ENCODE assay signal across 8 cellular contexts in the genomic region with DNA sequence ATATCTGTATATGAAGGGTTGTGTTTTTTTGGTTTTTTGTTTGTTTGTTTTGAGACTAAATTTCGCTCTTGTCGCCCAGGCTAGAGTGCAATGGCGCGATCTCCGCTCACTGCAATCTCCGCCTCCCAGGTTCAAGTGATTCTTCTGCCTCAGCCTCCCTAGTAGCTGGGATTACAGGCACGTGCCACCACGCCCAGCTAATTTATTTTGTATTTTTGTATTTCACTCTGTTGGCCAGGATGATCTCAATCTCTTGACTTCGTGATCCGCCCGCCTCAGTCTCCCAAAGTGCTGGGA. TPM values are rescaled to one million over a fixed set of nuclear protein-coding genes. Genes with fewer than 3 reads are reported as not detected.
DNase-seq lines count a peak whose midpoint lies in the region; ATAC-seq and TF ChIP-seq lines count a peak whose summit lies in the region.
"Not testable (repeated sequence)": the region's sequence is repeated elsewhere in the genome, so short reads cannot be mapped to it uniquely, and the experiment has no call there.

No MANE protein-coding gene starts in this region.

- 95 to 97% (median 97%) methylated on average over 11 of the region's 11 CpGs for WGBS in heart left ventricle, 4 donors

- not testable (repeated sequence) for H3K9me3 ChIP-seq in BLaER1; HUES48 (ENCODE audit: control insufficient read depth, insufficient read depth, low read length); SJCRH30 (replicated peaks); colonic mucosa; heart left ventricle

- H3K4me2 ChIP-seq in BLaER1: peak overlapping the region; percentile 89

- intact Hi-C loops in activated T-helper 1 cell treated with anti-CD3 and anti-CD28 coated beads, Interleukin-12 subunit alpha, Interleukin-12 subunit beta, Interleukin-2, Interleukin-4 antibody, amounts not matched to agents 30 ng/mL and 10 ng/mL and 1 ng/mL, durations not matched to agents 14 hours and 24 hours and 36 hours (cut with micrococcal nuclease): loop anchor here (2.0 to 5.0 kb wide), 2 partner anchors 61 to 870 kb away; a partner anchor contains a TSS
- intact Hi-C loops in colonic mucosa (cut with DNase I): not testable (repeated sequence)
- intact Hi-C loops in heart left ventricle (cut with DNase I): loop anchor here in 4 of 10 donors (2.0 to 5.0 kb wide), 2 partner anchors 46 kb away; a partner anchor contains a TSS

- not testable (repeated sequence) for H3K27me3 Mint-ChIP-seq in activated T-helper 1 cell treated with anti-CD3 and anti-CD28 coated beads, Interleukin-12 subunit alpha, Interleukin-12 subunit beta, Interleukin-2, Interleukin-4 antibody, amounts not matched to agents 30 ng/mL and 10 ng/mL and 1 ng/mL, durations not matched to agents 14 hours and 24 hours and 36 hours (ENCODE audit: insufficient read depth); natural killer cell treated with Interleukin-12 subunit alpha and Interleukin-12 subunit beta and Interleukin-15 and Interleukin-18, amount 100 ng/mL, for 72 hours; stimulated activated naive B cell treated with anti-CD40 and anti-IgM and Interleukin-4, amounts not matched to agents 10 μg/mL and 1 μg/mL and 100 μg/mL, for 72 hours

- H3K9ac ChIP-seq in BLaER1 (peak overlapping the region; percentile 78; the same call in 1 of the 2 replicates), colonic mucosa (ENCODE audit: low read depth in 2 of 2, low read length in 2 of 2) (peak overlapping the region in 1 of 2 donors; percentile 92)
- H3K9ac ChIP-seq in HUES48 (ENCODE audit: low read depth, low read length): not testable (repeated sequence)

- not testable (repeated sequence) for DNase-seq in SJCRH30; activated T-helper 1 cell treated with anti-CD3 and anti-CD28 coated beads, Interleukin-12 subunit alpha, Interleukin-12 subunit beta, Interleukin-2, Interleukin-4 antibody, amounts not matched to agents 30 ng/mL and 10 ng/mL and 1 ng/mL, durations not matched to agents 14 hours and 24 hours and 36 hours (ENCODE audit: low spot score); colonic mucosa; heart left ventricle; natural killer cell treated with Interleukin-12 subunit alpha and Interleukin-12 subunit beta and Interleukin-15 and Interleukin-18, amount 100 ng/mL, for 72 hours (ENCODE audit: low spot score); stimulated activated naive B cell treated with anti-CD40 and anti-IgM and Interleukin-4, amounts not matched to agents 10 μg/mL and 1 μg/mL and 100 μg/mL, for 72 hours

- H3K9me3 Mint-ChIP-seq in activated T-helper 1 cell treated with anti-CD3 and anti-CD28 coated beads, Interleukin-12 subunit alpha, Interleukin-12 subunit beta, Interleukin-2, Interleukin-4 antibody, amounts not matched to agents 30 ng/mL and 10 ng/mL and 1 ng/mL, durations not matched to agents 14 hours and 24 hours and 36 hours; natural killer cell treated with Interleukin-12 subunit alpha and Interleukin-12 subunit beta and Interleukin-15 and Interleukin-18, amount 100 ng/mL, for 72 hours; stimulated activated naive B cell treated with anti-CD40 and anti-IgM and Interleukin-4, amounts not matched to agents 10 μg/mL and 1 μg/mL and 100 μg/mL, for 72 hours: not testable (repeated sequence)

- H3K4me3 ChIP-seq in BLaER1 (peak overlapping the region; percentile 96), HUES48 (ENCODE audit: low read depth, low read length) (peak overlapping the region; percentile 86), SJCRH30 (peak overlapping the region; percentile 87), colonic mucosa (peak overlapping the region; percentile 28), heart left ventricle (peak overlapping the region in 7 of 12 donors; percentile 56 to 91 (median 79))

- peaks cover 31% of the 10 kb centered on the region for H4K20me1 ChIP-seq in BLaER1

- peaks cover 22% of the 10 kb centered on the region for H3K36me3 Mint-ChIP-seq in activated T-helper 1 cell treated with anti-CD3 and anti-CD28 coated beads, Interleukin-12 subunit alpha, Interleukin-12 subunit beta, Interleukin-2, Interleukin-4 antibody, amounts not matched to agents 30 ng/mL and 10 ng/mL and 1 ng/mL, durations not matched to agents 14 hours and 24 hours and 36 hours (ENCODE audit: low read depth)
- not testable (repeated sequence) for H3K36me3 Mint-ChIP-seq in natural killer cell treated with Interleukin-12 subunit alpha and Interleukin-12 subunit beta and Interleukin-15 and Interleukin-18, amount 100 ng/mL, for 72 hours
- peaks cover 12 to 20% of the 10 kb centered on the region in 2 donors for H3K36me3 Mint-ChIP-seq in stimulated activated naive B cell treated with anti-CD40 and anti-IgM and Interleukin-4, amounts not matched to agents 10 μg/mL and 1 μg/mL and 100 μg/mL, for 72 hours

- peak overlapping the region; percentile 100 for H3K27ac Mint-ChIP-seq in activated T-helper 1 cell treated with anti-CD3 and anti-CD28 coated beads, Interleukin-12 subunit alpha, Interleukin-12 subunit beta, Interleukin-2, Interleukin-4 antibody, amounts not matched to agents 30 ng/mL and 10 ng/mL and 1 ng/mL, durations not matched to agents 14 hours and 24 hours and 36 hours
- peak overlapping the region; percentile 98 to 99 for H3K27ac Mint-ChIP-seq in natural killer cell treated with Interleukin-12 subunit alpha and Interleukin-12 subunit beta and Interleukin-15 and Interleukin-18, amount 100 ng/mL, for 72 hours
- peak overlapping the region; percentile 98 for H3K27ac Mint-ChIP-seq in stimulated activated naive B cell treated with anti-CD40 and anti-IgM and Interleukin-4, amounts not matched to agents 10 μg/mL and 1 μg/mL and 100 μg/mL, for 72 hours

- H3K4me3 Mint-ChIP-seq in activated T-helper 1 cell treated with anti-CD3 and anti-CD28 coated beads, Interleukin-12 subunit alpha, Interleukin-12 subunit beta, Interleukin-2, Interleukin-4 antibody, amounts not matched to agents 30 ng/mL and 10 ng/mL and 1 ng/mL, durations not matched to agents 14 hours and 24 hours and 36 hours: peak overlapping the region; percentile 96
- peak overlapping the region; percentile 89 for H3K4me3 Mint-ChIP-seq in natural killer cell treated with Interleukin-12 subunit alpha and Interleukin-12 subunit beta and Interleukin-15 and Interleukin-18, amount 100 ng/mL, for 72 hours
- H3K4me3 Mint-ChIP-seq in stimulated activated naive B cell treated with anti-CD40 and anti-IgM and Interleukin-4, amounts not matched to agents 10 μg/mL and 1 μg/mL and 100 μg/mL, for 72 hours: peak overlapping the region; percentile 96 to 98

- not testable (repeated sequence) for ATAC-seq in heart left ventricle; natural killer cell treated with Interleukin-12 subunit alpha and Interleukin-12 subunit beta and Interleukin-15 and Interleukin-18, amount 100 ng/mL, for 72 hours; stimulated activated naive B cell treated with anti-CD40 and anti-IgM and Interleukin-4, amounts not matched to agents 10 μg/mL and 1 μg/mL and 100 μg/mL, for 72 hours (replicated peaks)

- not testable (repeated sequence) for H3K27ac ChIP-seq in BLaER1; HUES48 (ENCODE audit: low read depth, low read length); SJCRH30
- peak overlapping the region; percentile 87 for H3K27ac ChIP-seq in colonic mucosa
- peak overlapping the region in 3 of 12 donors; percentile 76 to 90 (median 86) for H3K27ac ChIP-seq in heart left ventricle

- H3K4me1 ChIP-seq in BLaER1 (peaks cover 30% of the 10 kb centered on the region), HUES48 (ENCODE audit: control insufficient read depth, insufficient read depth, low read length) (peaks cover 20% of the 10 kb centered on the region), heart left ventricle (peaks cover 2 to 36% (median 27%) of the 10 kb centered on the region in 12 donors)
- H3K4me1 ChIP-seq in SJCRH30, colonic mucosa: not testable (repeated sequence)

- peaks cover 48% of the 10 kb centered on the region for H3K4me1 Mint-ChIP-seq in activated T-helper 1 cell treated with anti-CD3 and anti-CD28 coated beads, Interleukin-12 subunit alpha, Interleukin-12 subunit beta, Interleukin-2, Interleukin-4 antibody, amounts not matched to agents 30 ng/mL and 10 ng/mL and 1 ng/mL, durations not matched to agents 14 hours and 24 hours and 36 hours (ENCODE audit: low read depth)
- peaks cover 29 to 43% of the 10 kb centered on the region in 2 donors for H3K4me1 Mint-ChIP-seq in natural killer cell treated with Interleukin-12 subunit alpha and Interleukin-12 subunit beta and Interleukin-15 and Interleukin-18, amount 100 ng/mL, for 72 hours (ENCODE audit: low read depth in 2 of 2)
- peaks cover 13 to 32% of the 10 kb centered on the region in 2 donors for H3K4me1 Mint-ChIP-seq in stimulated activated naive B cell treated with anti-CD40 and anti-IgM and Interleukin-4, amounts not matched to agents 10 μg/mL and 1 μg/mL and 100 μg/mL, for 72 hours

- TF ChIP-seq POLR2A in heart left ventricle (IDR thresholded peaks at IDR 0.05): not testable (repeated sequence)

- not testable (repeated sequence) for TF ChIP-seq CTCF in colonic mucosa (IDR thresholded peaks at IDR 0.05); heart left ventricle (IDR thresholded peaks at IDR 0.05)

- peaks cover 15% of the 10 kb centered on the region for H3K36me3 ChIP-seq in BLaER1
- H3K36me3 ChIP-seq in HUES48 (ENCODE audit: control insufficient read depth, insufficient read depth, low read length): peaks cover 18% of the 10 kb centered on the region
- peaks cover 15% of the 10 kb centered on the region for H3K36me3 ChIP-seq in SJCRH30
- not testable (repeated sequence) for H3K36me3 ChIP-seq in colonic mucosa
- H3K36me3 ChIP-seq in heart left ventricle: peaks cover 0 to 22% (median 7%) of the 10 kb centered on the region in 9 donors

- H3K27me3 ChIP-seq in BLaER1; HUES48 (ENCODE audit: control insufficient read depth, insufficient read depth, low read length); SJCRH30; colonic mucosa; heart left ventricle: not testable (repeated sequence)

RNA-seq across cellular contexts. Expression of a gene that starts 1.4 kb away (rescaled TPM):
- 67.5 and 81.7 TPM in 2 replicates for total RNA-seq in SJCRH30 (2014; rRNA removed; shearing (Covaris generic))
- 58.3 and 62.6 TPM in 2 replicates for total RNA-seq in activated T-helper 1 cell treated with anti-CD3 and anti-CD28 coated beads, Interleukin-12 subunit alpha, Interleukin-12 subunit beta, Interleukin-2, Interleukin-4 antibody, amounts not matched to agents 30 ng/mL and 10 ng/mL and 1 ng/mL, durations not matched to agents 14 hours and 24 hours and 36 hours
- 10 to 100 TPM; 25.0 to 31.5 TPM for total RNA-seq in colonic mucosa
- 10 to 100 TPM in 5 of 9 donors, 1 to 10 TPM in 4; 8.1 to 13.8 (median 10.7) TPM for total RNA-seq in heart left ventricle
- polyA plus RNA-seq in heart left ventricle: 10 to 100 TPM in 1 of 2 donors, 1 to 10 TPM in 1; 9.5 to 11.1 TPM
- total RNA-seq in natural killer cell treated with Interleukin-12 subunit alpha and Interleukin-12 subunit beta and Interleukin-15 and Interleukin-18, amount 100 ng/mL, for 72 hours: 10 to 100 TPM; 41.2 to 75.5 TPM

RNA-seq across cellular contexts. Expression of a gene that starts 45.2 kb away (rescaled TPM):
- total RNA-seq in SJCRH30 (2014; rRNA removed; shearing (Covaris generic)): 8.9 and 9.7 TPM in 2 replicates
- total RNA-seq in activated T-helper 1 cell treated with anti-CD3 and anti-CD28 coated beads, Interleukin-12 subunit alpha, Interleukin-12 subunit beta, Interleukin-2, Interleukin-4 antibody, amounts not matched to agents 30 ng/mL and 10 ng/mL and 1 ng/mL, durations not matched to agents 14 hours and 24 hours and 36 hours: 13.1 and 13.7 TPM in 2 replicates
- total RNA-seq in colonic mucosa (10 to 100 TPM; 11.7 to 12.5 TPM), heart left ventricle (10 to 100 TPM in 7 of 9 donors, 1 to 10 TPM in 2; 6.7 to 17.4 (median 11.8) TPM)
- 1 to 10 TPM; 4.1 to 9.3 TPM for polyA plus RNA-seq in heart left ventricle
- total RNA-seq in natural killer cell treated with Interleukin-12 subunit alpha and Interleukin-12 subunit beta and Interleukin-15 and Interleukin-18, amount 100 ng/mL, for 72 hours: 10 to 100 TPM; 15.4 to 17.4 TPM

Comparison
In these comparisons a context has a peak if more than half of its experiments do, and no peak if none do; other contexts are left out.
1. H3K4me3 ChIP-seq: peak in every context shown above with its lines; median percentile 96 in BLaER1; 87 in SJCRH30; 86 in HUES48; 79 in heart left ventricle; 28 in colonic mucosa.